Comparison of ENCODE assay signal across 7 cellular contexts in the genomic region with DNA sequence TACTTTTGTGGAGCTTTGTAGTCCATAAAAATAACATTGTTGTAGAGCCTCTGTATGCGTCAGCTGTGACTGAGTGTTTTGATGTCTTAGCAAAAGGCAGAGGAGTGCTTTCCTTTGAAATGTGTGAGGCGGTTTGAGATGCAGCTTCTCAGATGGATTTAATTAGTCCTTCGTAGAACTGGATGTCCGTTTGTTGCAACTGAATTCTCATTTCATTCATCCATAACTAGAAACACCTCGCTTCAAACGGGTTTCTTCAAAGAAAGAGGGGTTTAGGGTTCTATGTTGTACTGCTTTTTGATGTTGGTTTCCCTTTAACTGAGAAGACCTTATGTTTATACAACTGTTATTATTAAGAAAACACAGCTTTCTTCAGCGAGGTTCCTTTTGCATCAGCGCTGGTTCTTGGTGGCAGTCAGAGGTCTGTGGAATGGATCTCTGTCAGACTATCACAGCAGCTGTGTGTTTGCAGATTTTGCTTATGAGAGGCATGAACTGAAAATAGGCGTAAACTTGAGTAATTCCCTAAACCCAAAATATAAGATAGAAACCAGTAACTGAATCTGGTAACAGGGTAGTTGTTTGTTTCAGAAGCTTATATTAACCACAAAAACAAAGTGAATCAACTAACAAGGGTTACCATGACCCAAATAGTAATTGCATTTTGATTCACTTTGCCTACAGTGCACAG.
DNase-seq lines count a peak whose midpoint lies in the region; ATAC-seq and TF ChIP-seq lines count a peak whose summit lies in the region.

No MANE protein-coding gene starts in this region.

- in situ Hi-C loops in GM13976 (cut with MboI; ENCODE audit: low sequenced_read_pairs, unreplicated experiment), result no loop called here

- peak; percentile 87 for ATAC-seq in GM21367 (IDR thresholded peaks at IDR 0.05; ENCODE audit: unreplicated experiment)
- ATAC-seq in HG03521 (IDR thresholded peaks at IDR 0.05; ENCODE audit: unreplicated experiment), result peak; percentile 91
- no peak for ATAC-seq in left lobe of liver

- H3K4me3 ChIP-seq in cardiac fibroblast (replicated peaks in 1 of 2; ENCODE audit: low read depth in 2 of 2, low read length in 2 of 2), result peak overlapping the region in 1 of 2 donors; percentile 25

- no peak for TF ChIP-seq CTCF in GM13976 (IDR thresholded peaks at IDR 0.05; ENCODE audit: borderline replicate concordance, control extremely low read depth, extremely low read depth, insufficient read depth, missing control alignments)
- no peak for TF ChIP-seq CTCF in cardiac fibroblast (IDR thresholded peaks at IDR 0.05; ENCODE audit: low read depth, low read length)

- DNase-seq in GM13976 (ENCODE audit: low spot score) (peak; percentile 48), cardiac fibroblast (ENCODE audit: low read depth in 2 of 2) (peak; percentile 62 to 92), stromal cell of bone marrow (ENCODE audit: low read depth) (peak; percentile 86), left lobe of liver (ENCODE audit: low spot score) (no peak), ureter (ENCODE audit: low spot score) (no peak)

Comparison
In these comparisons a context has a peak if more than half of its experiments do, and no peak if none do; other contexts are left out.
1. DNase-seq: peak in GM13976 (single experiment), cardiac fibroblast (2 of 2) and stromal cell of bone marrow (single experiment); none in left lobe of liver (single experiment) and ureter (single experiment).